Comparison of ENCODE assay signal across 16 cellular contexts in genomic region chr11:19892876-19893275, GRCh38.
"Had no signal": no experiment of that assay in that cellular context is flagged by ENCODE, and none has a peak within 500 bp of the region (broad histone marks: within the 10 kb centered on the region; RNA-seq: fewer than 3 reads in every experiment).

No MANE protein-coding gene starts in this region.

- H3K36me3 ChIP-seq: uterus had no signal

- H3K4me3 Mint-ChIP-seq: activated CD8-positive, alpha-beta memory T cell treated with anti-CD3 and anti-CD28 coated beads, Interleukin-2, amount 10 ng/mL, durations not matched to agents 7 days and 5 days; activated T-cell treated with anti-CD3 and anti-CD28 coated beads, Interleukin-2, amount 50 U/mL, for 4 hours; central memory CD8-positive, alpha-beta T cell; natural killer cell treated with Interleukin-12 subunit alpha and Interleukin-12 subunit beta and Interleukin-15 and Interleukin-18, amount 100 ng/mL, for 72 hours had no signal

- H3K27ac Mint-ChIP-seq: activated CD8-positive, alpha-beta memory T cell treated with anti-CD3 and anti-CD28 coated beads, Interleukin-2, amount 10 ng/mL, durations not matched to agents 7 days and 5 days; activated naive CD4-positive, alpha-beta T cell treated with anti-CD3 and anti-CD28 coated beads, Interleukin-2, amount 50 U/mL, for 72 hours; natural killer cell treated with Interleukin-12 subunit alpha and Interleukin-12 subunit beta and Interleukin-15 and Interleukin-18, amount 100 ng/mL, for 72 hours had no signal

- H3K36me3 Mint-ChIP-seq: activated CD8-positive, alpha-beta memory T cell treated with anti-CD3 and anti-CD28 coated beads, Interleukin-2, amount 10 ng/mL, durations not matched to agents 7 days and 5 days; activated naive CD4-positive, alpha-beta T cell treated with anti-CD3 and anti-CD28 coated beads, Interleukin-2, amount 50 U/mL, for 72 hours; natural killer cell treated with Interleukin-12 subunit alpha and Interleukin-12 subunit beta and Interleukin-15 and Interleukin-18, amount 100 ng/mL, for 72 hours had no signal

- DNase-seq: activated CD4-positive, alpha-beta T cell treated with anti-CD3 and anti-CD28 coated beads, Interleukin-2, amount 50 U/mL, for 48 hours; activated CD4-positive, CD25-positive, alpha-beta regulatory T cell treated with anti-CD3 and anti-CD28 coated beads, Interleukin-2, amount 50 U/mL, for 72 hours; activated CD8-positive, alpha-beta memory T cell treated with anti-CD3 and anti-CD28 coated beads, Interleukin-2, amount 10 ng/mL, durations not matched to agents 7 days and 5 days; activated effector memory CD4-positive, alpha-beta T cell treated with anti-CD3 and anti-CD28 coated beads, Interleukin-2, amount 50 U/mL, for 16 hours; activated T-cell treated with anti-CD3 and anti-CD28 coated beads, Interleukin-2, amount 50 U/mL, for 4 hours; dermis blood vessel endothelial cell; foreskin melanocyte; small intestine; T-helper 9 cell; thyroid gland; uterus had no signal

- H3K27me3 ChIP-seq: right atrium auricular region, thyroid gland, uterus had no signal

- H3K9me3 Mint-ChIP-seq: activated naive CD4-positive, alpha-beta T cell treated with anti-CD3 and anti-CD28 coated beads, Interleukin-2, amount 50 U/mL, for 72 hours; activated T-cell treated with anti-CD3 and anti-CD28 coated beads, Interleukin-2, amount 50 U/mL, for 4 hours; central memory CD8-positive, alpha-beta T cell; natural killer cell treated with Interleukin-12 subunit alpha and Interleukin-12 subunit beta and Interleukin-15 and Interleukin-18, amount 100 ng/mL, for 72 hours had no signal

- H3K27ac ChIP-seq: right atrium auricular region, thyroid gland had no signal

- FAIRE-seq: small intestine had no signal

- H3K4me3 ChIP-seq: right atrium auricular region, thyroid gland, uterus had no signal

- ATAC-seq: activated CD8-positive, alpha-beta memory T cell treated with anti-CD3 and anti-CD28 coated beads, Interleukin-2, amount 10 ng/mL, durations not matched to agents 7 days and 5 days; activated naive CD4-positive, alpha-beta T cell treated with anti-CD3 and anti-CD28 coated beads, Interleukin-2, amount 50 U/mL, for 72 hours; activated T-cell treated with anti-CD3 and anti-CD28 coated beads, Interleukin-2, amount 50 U/mL, for 4 hours; left lobe of liver; natural killer cell treated with Interleukin-12 subunit alpha and Interleukin-12 subunit beta and Interleukin-15 and Interleukin-18, amount 100 ng/mL, for 72 hours had no signal

- H3K9me3 ChIP-seq: right atrium auricular region, thyroid gland, uterus had no signal

- H3K4me1 Mint-ChIP-seq: activated CD8-positive, alpha-beta memory T cell treated with anti-CD3 and anti-CD28 coated beads, Interleukin-2, amount 10 ng/mL, durations not matched to agents 7 days and 5 days; central memory CD8-positive, alpha-beta T cell had no signal
